8 cellular contexts compared by ENCODE assay signal in genomic region chr6:52575490-52575868, GRCh38. TPM values are rescaled to one million over a fixed set of nuclear protein-coding genes. Genes with fewer than 3 reads are reported as not detected.
DNase-seq lines count a peak whose midpoint lies in the region; ATAC-seq and TF ChIP-seq lines count a peak whose summit lies in the region.
"Had no signal": no experiment of that assay in that cellular context is flagged by ENCODE, and none has a peak within 500 bp of the region (broad histone marks: within the 10 kb centered on the region; RNA-seq: fewer than 3 reads in every experiment).

No MANE protein-coding gene starts in this region.

- peak overlapping the region; percentile 95 for H3K4me3 Mint-ChIP-seq in T-helper 17 cell

- H3F3A ChIP-seq in smooth muscle cell (ENCODE audit: low read depth): no peaks in the 10 kb centered on the region

- H3K36me3 ChIP-seq in H7 (replicated peaks; ENCODE audit: control insufficient read depth, insufficient read depth, low read length) (no peaks in the 10 kb centered on the region), gastroesophageal sphincter (no peaks in the 10 kb centered on the region), smooth muscle cell (ENCODE audit: low read depth) (no peaks in the 10 kb centered on the region)

- DNase-seq in H7 (no peak), T-helper 17 cell (no peak), smooth muscle cell (lab: John Stamatoyannopoulos, UW; ENCODE audit: unreplicated experiment) (no peak), hypothalamus (lab: John Stamatoyannopoulos, UW) (no peak), NCI-H2171 (lab: John Stamatoyannopoulos, UW) (no peak)
- DNase-seq in activated CD4-positive, CD25-positive, alpha-beta regulatory T cell treated with anti-CD3 and anti-CD28 coated beads, Interleukin-2, amount 50 U/mL, for 72 hours: no peak
- DNase-seq: WERI-Rb-1 had no signal

- peak overlapping the region; percentile 16 for H3K9ac ChIP-seq in smooth muscle cell (ENCODE audit: low read depth)

- peaks cover 30% of the 10 kb centered on the region for H3K4me1 Mint-ChIP-seq in T-helper 17 cell

- H4K20me1 ChIP-seq in smooth muscle cell (ENCODE audit: low read depth): peaks cover 36% of the 10 kb centered on the region

- H2AFZ ChIP-seq in smooth muscle cell (ENCODE audit: low read depth): no peak overlapping the region

- peaks cover 3% of the 10 kb centered on the region for H3K36me3 Mint-ChIP-seq in T-helper 17 cell (ENCODE audit: low read depth)

- 6 to 21% methylated on average over 3 to 10 of the region's 10 CpGs for WGBS in gastroesophageal sphincter (ENCODE audit: low coverage in 1 of 2), 2 donors
- WGBS in smooth muscle cell (ENCODE audit: low lambda C conversion rate): 32% methylated on average over 10 of the region's 10 CpGs

- H3K27ac ChIP-seq in gastroesophageal sphincter: peak overlapping the region; percentile 10 to 100 (median 97)
- peak overlapping the region; percentile 90 for H3K27ac ChIP-seq in smooth muscle cell (ENCODE audit: low read depth)

- H3K27ac Mint-ChIP-seq in T-helper 17 cell: peak overlapping the region; percentile 91

- ATAC-seq in T-helper 17 cell: no peak
- ATAC-seq in gastroesophageal sphincter: no peak

- H3K27me3 ChIP-seq in H7 (ENCODE audit: control insufficient read depth, insufficient read depth, low read length) (no peaks in the 10 kb centered on the region), gastroesophageal sphincter (no peaks in the 10 kb centered on the region), smooth muscle cell (ENCODE audit: low read depth) (no peaks in the 10 kb centered on the region)

- H3K27me3 Mint-ChIP-seq in T-helper 17 cell: no peaks in the 10 kb centered on the region

- H3K9me3 ChIP-seq in T-helper 17 cell (ENCODE audit: control insufficient read depth, low read length, poor library complexity, severe bottlenecking): no peaks in the 10 kb centered on the region
- no peaks in the 10 kb centered on the region for H3K9me3 ChIP-seq in gastroesophageal sphincter
- no peaks in the 10 kb centered on the region for H3K9me3 ChIP-seq in smooth muscle cell (replicated peaks; ENCODE audit: low read depth)

- no peak for TF ChIP-seq POLR2A in gastroesophageal sphincter (IDR thresholded peaks at IDR 0.05)

- H3K4me3 ChIP-seq in H7 (ENCODE audit: insufficient read depth, low read depth, low read length) (peak overlapping the region; percentile 76), gastroesophageal sphincter (peak overlapping the region; percentile 42 to 66), smooth muscle cell (peak overlapping the region; percentile 88)

- H3K4me1 ChIP-seq in gastroesophageal sphincter (peaks cover 22 to 72% (median 33%) of the 10 kb centered on the region in 3 donors), smooth muscle cell (ENCODE audit: low read depth) (peaks cover 43% of the 10 kb centered on the region)

- TF ChIP-seq EP300 in gastroesophageal sphincter (IDR thresholded peaks at IDR 0.05): no peak

- peaks cover 40% of the 10 kb centered on the region for H3K79me2 ChIP-seq in smooth muscle cell (ENCODE audit: low read depth)

- no peak for TF ChIP-seq CTCF in gastroesophageal sphincter (IDR thresholded peaks at IDR 0.05)
- no peak for TF ChIP-seq CTCF in smooth muscle cell (IDR thresholded peaks at IDR 0.05; ENCODE audit: borderline replicate concordance, insufficient read depth, poor library complexity, severe bottlenecking)

- H3K4me2 ChIP-seq in smooth muscle cell: peak overlapping the region; percentile 87

RNA-seq across cellular contexts. Expression of gene TRAM2, which starts 1.4 kb away (rescaled TPM):
- total RNA-seq in H7 (2014; rRNA removed; shearing (Covaris generic)): 8.7 and 9.2 TPM in 2 replicates
- total RNA-seq in T-helper 17 cell (1 to 10 TPM; 8.6 to 8.9 TPM), gastroesophageal sphincter (10 to 100 TPM; 16.7 to 34.2 (median 25.0) TPM), smooth muscle cell (32.0 and 35.6 TPM in 2 replicates)
- 17.2 and 18.2 TPM in 2 replicates for polyA plus RNA-seq in smooth muscle cell
